Comparison of ENCODE assay signal across 26 cellular contexts in genomic region chr22:32044477-32044876, GRCh38. TPM values are rescaled to one million over a fixed set of nuclear protein-coding genes. Genes with fewer than 3 reads are reported as not detected.
"Had no signal": no experiment of that assay in that cellular context is flagged by ENCODE, and none has a peak within 500 bp of the region (broad histone marks: within the 10 kb centered on the region; RNA-seq: fewer than 3 reads in every experiment).

No MANE protein-coding gene starts in this region.

- H3K27me3 ChIP-seq: adrenal gland, ascending aorta, ovary had no signal

- H3K36me3 ChIP-seq: adrenal gland, ascending aorta, gastroesophageal sphincter, heart left ventricle, ovary, spleen, tibial nerve had no signal

- H3K4me1 ChIP-seq: adrenal gland, ascending aorta, gastroesophageal sphincter, spleen, tibial nerve had no signal

- ATAC-seq: gastroesophageal sphincter; naive thymus-derived CD4-positive, alpha-beta T cell had no signal

- H3K27ac ChIP-seq: adrenal gland, ascending aorta, gastroesophageal sphincter, heart left ventricle, ovary, spleen had no signal

- H3K9me3 ChIP-seq: adrenal gland, ascending aorta, gastroesophageal sphincter, heart left ventricle, ovary, spleen, tibial nerve had no signal

- DNase-seq: activated CD4-positive, alpha-beta T cell treated with anti-CD3 and anti-CD28 coated beads for 4 hours; activated CD4-positive, alpha-beta T cell treated with anti-CD3 and anti-CD28 coated beads, Interleukin-2, amount 50 U/mL, for 4 hours; activated effector memory CD4-positive, alpha-beta T cell treated with Interleukin-2 at 50 U/mL for 16 hours; activated naive CD4-positive, alpha-beta T cell treated with Interleukin-2 at 50 U/mL for 16 hours; activated naive CD8-positive, alpha-beta T cell treated with anti-CD3 and anti-CD28 coated beads for 36 hours; activated T-cell treated with anti-CD3 and anti-CD28 coated beads for 4 hours; adrenal gland; caudate nucleus; dermis blood vessel endothelial cell; effector CD8-positive, alpha-beta T cell; erythroblast; heart left ventricle; hypothalamus; immature natural killer cell; kidney; mammary epithelial cell; naive thymus-derived CD4-positive, alpha-beta T cell; ovary; spleen; stimulated activated naive CD4-positive, alpha-beta T cell had no signal

- H3K4me3 ChIP-seq: adrenal gland, ascending aorta, gastroesophageal sphincter, heart left ventricle, ovary, spleen, tibial nerve had no signal

RNA-seq across cellular contexts. Expression of gene SLC5A1, which starts 1.4 kb away (rescaled TPM):
- total RNA-seq: activated naive CD8-positive, alpha-beta T cell treated with anti-CD3 and anti-CD28 coated beads for 36 hours; ascending aorta; dermis blood vessel endothelial cell; naive thymus-derived CD4-positive, alpha-beta T cell; progenitor cell of endocrine pancreas; T-helper 2 cell treated with Interferon-gamma antibody and Interleukin-4, amounts not matched to agents 100 ng/mL and 5 ng/mL, for 36 hours; temporal lobe had no signal
